ENCODE assay signal across 8 cellular contexts in the genomic region with DNA sequence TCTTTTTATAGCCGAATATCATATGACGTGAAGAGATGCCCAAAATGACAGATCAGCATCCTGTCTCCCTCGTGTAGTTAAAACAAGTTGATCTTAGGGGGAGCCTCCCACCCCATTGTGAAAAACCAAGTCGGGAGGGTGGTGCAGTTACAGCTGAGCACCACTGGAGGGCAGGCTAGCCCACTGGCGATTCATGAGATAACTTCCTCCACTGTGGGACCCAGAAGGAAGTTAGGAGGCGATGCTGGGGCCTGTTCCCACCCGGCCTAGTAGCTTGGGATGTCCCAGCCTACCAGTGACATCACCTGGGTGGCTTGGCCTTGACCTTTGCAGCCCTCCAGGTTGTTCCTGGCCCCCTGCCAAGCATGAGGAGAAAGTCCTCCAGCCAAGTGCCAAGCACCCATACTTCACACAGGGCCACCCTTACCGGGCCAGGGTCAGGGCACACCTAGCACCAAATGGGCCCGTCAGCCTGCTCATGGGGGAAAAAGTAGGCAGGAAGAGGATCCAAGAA. TPM values are rescaled to one million over a fixed set of nuclear protein-coding genes. Genes with fewer than 3 reads are reported as not detected.
DNase-seq lines count a peak whose midpoint lies in the region; ATAC-seq and TF ChIP-seq lines count a peak whose summit lies in the region.

No MANE protein-coding gene starts in this region.

- 0 out of 2 replicates have a peak overlapping the region, but pooled peaks have one; percentile 14 for H3K4me2 ChIP-seq in DND-41 (ENCODE audit: insufficient read depth, low read length)

- no peaks in the 10 kb centered on the region for H3K36me3 ChIP-seq in DND-41 (ENCODE audit: insufficient read depth, low read length)

- no peaks in the 10 kb centered on the region for H3K79me2 ChIP-seq in DND-41 (ENCODE audit: insufficient read depth, low read length)

- H3K9me3 ChIP-seq in DND-41 (ENCODE audit: insufficient read depth, low read length, severe bottlenecking): no peaks in the 10 kb centered on the region

- no peaks in the 10 kb centered on the region for H4K20me1 ChIP-seq in DND-41 (ENCODE audit: insufficient read depth, low read length)

- no peak overlapping the region for H3K27ac ChIP-seq in DND-41 (ENCODE audit: low read length)

- H3K4me3 ChIP-seq in DND-41 (ENCODE audit: low read depth in 1 of 2, low read length in 2 of 2): no peak overlapping the region

- peak; percentile 78 for DNase-seq in DND-41
- peak; percentile 67 for DNase-seq in NOMO-1 treated with dmso at 0.1 percent for 144 hours (lab: John Stamatoyannopoulos, UW; ENCODE audit: unreplicated experiment)
- peak; percentile 67 for DNase-seq in activated CD8-positive, alpha-beta memory T cell treated with anti-CD3 and anti-CD28 coated beads, Interleukin-2, amount 50 U/mL, for 1 hour (ENCODE audit: extremely low read depth)
- peak; percentile 90 for DNase-seq in epidermal melanocyte (ENCODE audit: insufficient read length, low spot score)
- peak; percentile 72 for DNase-seq in mucosa of gallbladder (ENCODE audit: low spot score)
- DNase-seq in stimulated activated CD8-positive, alpha-beta memory T cell treated with anti-CD3 and anti-CD28 coated beads, Interleukin-7, amount 100 ng/mL, for 24 hours (ENCODE audit: low read depth): peak; percentile 38

- peaks cover 3% of the 10 kb centered on the region for H3K27me3 ChIP-seq in DND-41 (ENCODE audit: insufficient read depth, low read length, poor library complexity)

- peak; percentile 100 for TF ChIP-seq CTCF in DND-41 (IDR thresholded peaks at IDR 0.05; ENCODE audit: borderline replicate concordance, extremely low read depth, low read length, poor library complexity, severe bottlenecking)

- ATAC-seq in DND-41 (ENCODE audit: insufficient read depth, low read depth): peak; percentile 86
- peak; percentile 62 for ATAC-seq in HG02938 (IDR thresholded peaks at IDR 0.05; ENCODE audit: unreplicated experiment)
- ATAC-seq in HG02970 (IDR thresholded peaks at IDR 0.05; ENCODE audit: low FRiP score, unreplicated experiment): no peak

- H3K4me1 ChIP-seq in DND-41 (ENCODE audit: insufficient read depth, low read length): peaks cover 10% of the 10 kb centered on the region

- H2AFZ ChIP-seq in DND-41 (ENCODE audit: low read depth, low read length): peak overlapping the region; percentile 61

- H3K9ac ChIP-seq in DND-41 (ENCODE audit: low read depth, low read length): no peak overlapping the region

RNA-seq across cellular contexts. Expression of gene CPNE2, which starts 8.1 kb away (rescaled TPM):
- 16.1 TPM for total RNA-seq in mucosa of gallbladder

Comparison
In these comparisons a context has a peak if more than half of its experiments do, and no peak if none do; other contexts are left out.
1. DNase-seq: peak in every context shown above with its lines; median percentile 90 in epidermal melanocyte; 78 in DND-41; 72 in mucosa of gallbladder; 67 in NOMO-1 treated with dmso at 0.1 percent for 144 hours; 67 in activated CD8-positive, alpha-beta memory T cell treated with anti-CD3 and anti-CD28 coated beads, Interleukin-2, amount 50 U/mL, for 1 hour; 38 in stimulated activated CD8-positive, alpha-beta memory T cell treated with anti-CD3 and anti-CD28 coated beads, Interleukin-7, amount 100 ng/mL, for 24 hours.